Comparison of ENCODE assay signal across 29 cellular contexts in the genomic region with DNA sequence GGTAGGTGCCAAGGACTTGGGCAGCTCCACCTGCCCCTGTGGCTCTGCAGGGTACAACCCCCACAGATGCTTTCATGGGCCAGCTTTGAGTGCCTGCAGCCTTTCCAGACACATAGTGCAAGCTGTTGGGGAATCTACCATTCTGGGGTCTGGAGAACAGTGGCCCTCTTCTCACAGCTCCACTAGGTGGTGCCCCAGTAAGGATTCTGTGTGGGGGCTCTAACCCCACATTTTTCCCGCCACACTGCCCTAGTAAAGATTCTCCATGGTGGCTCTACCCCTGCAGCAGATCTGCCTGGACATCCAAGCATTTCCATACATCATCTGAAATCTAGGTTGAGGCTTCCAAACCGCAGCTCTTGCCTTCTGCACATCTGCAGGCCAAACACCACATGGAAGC.
"Had no signal": no experiment of that assay in that cellular context is flagged by ENCODE, and none has a peak within 500 bp of the region (broad histone marks: within the 10 kb centered on the region; RNA-seq: fewer than 3 reads in every experiment).

No MANE protein-coding gene starts in this region.

- H3K9me3 ChIP-seq: adrenal gland, body of pancreas had no signal

- ATAC-seq: activated CD8-positive, alpha-beta T cell treated with anti-CD3 and anti-CD28 coated beads for 36 hours; activated T-cell treated with anti-CD3 and anti-CD28 coated beads, Interleukin-2, amount 50 U/mL, for 72 hours; activated T-helper 17 cell treated with anti-CD3 and anti-CD28 coated beads, Interleukin-2, amount 50 U/mL, for 72 hours; body of pancreas had no signal

- H3K27me3 ChIP-seq: adrenal gland, body of pancreas, MG63 had no signal

- H3K27ac Mint-ChIP-seq: activated CD4-positive, alpha-beta T cell treated with anti-CD3 and anti-CD28 coated beads, Interleukin-2, amount 10 ng/mL, durations not matched to agents 24 days and 14 days; activated CD8-positive, alpha-beta T cell treated with anti-CD3 and anti-CD28 coated beads for 36 hours; activated naive CD4-positive, alpha-beta T cell treated with anti-CD3 and anti-CD28 coated beads, Interleukin-2, amount 50 U/mL, for 24 hours; activated T-cell treated with anti-CD3 and anti-CD28 coated beads, Interleukin-2, amount 50 U/mL, for 72 hours; activated T-helper 17 cell treated with anti-CD3 and anti-CD28 coated beads, Interleukin-2, amount 50 U/mL, for 72 hours had no signal

- H3K4me3 ChIP-seq: adrenal gland, body of pancreas, MG63 had no signal

- H3K27me3 Mint-ChIP-seq: activated CD8-positive, alpha-beta T cell treated with anti-CD3 and anti-CD28 coated beads for 36 hours; activated naive CD4-positive, alpha-beta T cell treated with anti-CD3 and anti-CD28 coated beads, Interleukin-2, amount 50 U/mL, for 24 hours; activated T-helper 17 cell treated with anti-CD3 and anti-CD28 coated beads, Interleukin-2, amount 50 U/mL, for 72 hours had no signal

- H3K27ac ChIP-seq: adrenal gland, body of pancreas, VCaP had no signal

- H3K36me3 ChIP-seq: adrenal gland, MG63 had no signal

- DNase-seq: activated CD4-positive, alpha-beta T cell treated with anti-CD3 and anti-CD28 coated beads, Interleukin-2, amount 10 ng/mL, durations not matched to agents 24 days and 14 days; activated CD4-positive, alpha-beta T cell treated with anti-CD3 and anti-CD28 coated beads, Interleukin-2, amount 50 U/mL, for 4 hours; activated CD4-positive, CD25-positive, alpha-beta regulatory T cell; activated CD8-positive, alpha-beta T cell treated with anti-CD3 and anti-CD28 coated beads for 36 hours; activated effector memory CD4-positive, alpha-beta T cell treated with anti-CD3 and anti-CD28 coated beads, Interleukin-2, amount 50 U/mL, for 16 hours; activated naive CD4-positive, alpha-beta T cell treated with Interleukin-2 at 50 U/mL for 16 hours; activated T-cell treated with anti-CD3 and anti-CD28 coated beads, Interleukin-2, amount 50 U/mL, for 1 hour; activated T-cell treated with anti-CD3 and anti-CD28 coated beads, Interleukin-2, amount 50 U/mL, for 72 hours; adrenal gland; body of pancreas; central memory CD4-positive, alpha-beta T cell; Karpas-422; MG63; NCI-H1092; NCI-H1436 treated with DMSO at 0.1 percent for 48 hours; NCI-H1694 treated with DMSO at 0.1 percent for 48 hours; NCI-H2029; NCI-H345; NCI-H524 treated with DMSO at 0.1 percent for 48 hours; NK-92 treated with Interleukin-12 subunit alpha and Interleukin-12 subunit beta, amount 100 ng/mL, for 24 hours; OCI-M1; Right ventricle myocardium superior; SW 1271; T-helper 1 cell; T-helper 2 cell; T-helper 9 cell had no signal

- H3K4me1 ChIP-seq: adrenal gland, body of pancreas had no signal

- H3K4me3 Mint-ChIP-seq: activated CD4-positive, alpha-beta T cell treated with anti-CD3 and anti-CD28 coated beads, Interleukin-2, amount 10 ng/mL, durations not matched to agents 24 days and 14 days; activated CD8-positive, alpha-beta T cell treated with anti-CD3 and anti-CD28 coated beads for 36 hours; activated naive CD4-positive, alpha-beta T cell treated with anti-CD3 and anti-CD28 coated beads, Interleukin-2, amount 50 U/mL, for 24 hours; activated T-cell treated with anti-CD3 and anti-CD28 coated beads, Interleukin-2, amount 50 U/mL, for 72 hours; activated T-helper 17 cell treated with anti-CD3 and anti-CD28 coated beads, Interleukin-2, amount 50 U/mL, for 72 hours had no signal
